In the genomic region with DNA sequence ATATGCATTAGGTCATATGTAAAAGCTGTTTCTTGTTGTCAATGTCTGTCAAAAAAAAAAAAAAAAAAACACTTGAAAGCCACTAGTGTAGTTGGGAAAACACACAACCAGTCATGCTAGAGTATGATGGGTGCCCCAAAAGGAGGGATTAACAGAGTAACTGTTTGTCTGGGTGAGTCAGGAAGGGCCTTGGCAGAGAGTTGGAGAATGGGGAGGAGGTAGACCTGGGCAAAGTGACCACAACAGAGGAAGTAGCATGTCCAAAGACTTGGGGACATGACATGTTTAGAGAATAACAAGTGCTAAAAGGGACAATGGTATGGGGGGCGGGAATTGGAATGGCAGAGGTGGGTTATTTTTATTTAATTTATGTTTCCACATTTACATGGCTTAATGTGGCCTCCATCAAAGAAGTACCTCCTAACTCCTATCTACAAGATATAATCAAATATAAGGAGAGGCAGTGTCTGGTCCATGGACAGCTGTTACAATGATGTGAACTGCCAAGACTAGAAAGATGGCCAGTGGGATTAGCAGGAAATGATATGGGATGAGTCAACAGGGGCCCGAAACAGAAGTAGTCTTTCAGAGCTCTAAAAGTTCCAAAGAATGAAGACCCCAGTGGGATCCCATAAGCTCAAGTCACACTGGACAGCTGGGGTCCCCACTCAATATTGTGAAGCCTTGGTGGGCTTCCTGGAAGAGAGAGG, we compare ENCODE assay signal across 16 cellular contexts.
DNase-seq lines count a peak whose midpoint lies in the region; ATAC-seq and TF ChIP-seq lines count a peak whose summit lies in the region.
"Had no signal": no experiment of that assay in that cellular context is flagged by ENCODE, and none has a peak within 500 bp of the region (broad histone marks: within the 10 kb centered on the region; RNA-seq: fewer than 3 reads in every experiment).

No MANE protein-coding gene starts in this region.

- peaks cover 32% of the 10 kb centered on the region for H3K4me1 ChIP-seq in SJCRH30
- H3K4me1 ChIP-seq in esophagus squamous epithelium = peaks cover 16 to 75% (median 27%) of the 10 kb centered on the region in 3 donors
- H3K4me1 ChIP-seq in tibial artery = peaks cover 0 to 78% (median 48%) of the 10 kb centered on the region in 4 donors

- TF ChIP-seq CTCF in esophagus squamous epithelium (IDR thresholded peaks at IDR 0.05) (no peak), tibial artery (IDR thresholded peaks at IDR 0.05) (no peak)

- TF ChIP-seq POLR2A in esophagus squamous epithelium (IDR thresholded peaks at IDR 0.05) = no peak

- no peak overlapping the region for H3K4me3 ChIP-seq in SJCRH30
- no peak overlapping the region for H3K4me3 ChIP-seq in esophagus squamous epithelium
- H3K4me3 ChIP-seq in tibial artery = no peak overlapping the region
- H3K4me3 ChIP-seq: mucosa of descending colon had no signal

- H3K27ac ChIP-seq in SJCRH30 = peak overlapping the region; percentile 55
- H3K27ac ChIP-seq in esophagus squamous epithelium = peak overlapping the region in 3 of 4 donors; percentile 48 to 88 (median 85)
- peak overlapping the region; percentile 80 to 88 for H3K27ac ChIP-seq in tibial artery
- H3K27ac ChIP-seq: 22Rv1 had no signal

- 90 to 94% methylated on average over 1 to 2 of the region's 2 CpGs for WGBS in esophagus squamous epithelium, 2 donors

- intact Hi-C loops in esophagus squamous epithelium (cut with DNase I) (no loop called here), tibial artery (cut with DNase I; ENCODE audit: low total_unique reads) (no loop called here), posterior vena cava (cut with DNase I) (no loop called here)

- H3K9me3 ChIP-seq in SJCRH30 (replicated peaks) (no peaks in the 10 kb centered on the region), esophagus squamous epithelium (no peaks in the 10 kb centered on the region), tibial artery (peaks cover 0 to 4% (median 0%) of the 10 kb centered on the region in 3 donors)
- H3K9me3 ChIP-seq: mucosa of descending colon had no signal

- ATAC-seq in HG03378 (IDR thresholded peaks at IDR 0.05; ENCODE audit: unreplicated experiment) (no peak), GM18907 (IDR thresholded peaks at IDR 0.05; ENCODE audit: unreplicated experiment) (no peak)
- ATAC-seq: mucosa of descending colon had no signal

- H3K36me3 ChIP-seq in SJCRH30 (no peaks in the 10 kb centered on the region; the same call in 1 of the 2 replicates), esophagus squamous epithelium (peaks cover 0 to 6% (median 0%) of the 10 kb centered on the region in 3 donors), tibial artery (no peaks in the 10 kb centered on the region)

- peak; percentile 50 for DNase-seq in DMS 273 (lab: John Stamatoyannopoulos, UW; ENCODE audit: unreplicated experiment)
- DNase-seq in DMS 273 treated with DMSO at 0.1 percent for 48 hours (lab: John Stamatoyannopoulos, UW) = no peak
- DNase-seq in SJCRH30 = peak; percentile 66 to 87
- no peak for DNase-seq in esophagus squamous epithelium (lab: John Stamatoyannopoulos, UW)
- no peak for DNase-seq in tibial artery
- no peak for DNase-seq in posterior vena cava (ENCODE audit: low spot score)
- DNase-seq: activated CD4-positive, alpha-beta T cell treated with anti-CD3 and anti-CD28 coated beads, Interleukin-2, amount 10 ng/mL, durations not matched to agents 24 days and 14 days; C1 segment of cervical spinal cord; DND-41; effector CD8-positive, alpha-beta T cell; mucosa of descending colon; NCI-H82; stimulated activated CD4-positive, alpha-beta T cell treated with anti-CD3 and anti-CD28 coated beads, Interleukin-12 subunit alpha, Interleukin-12 subunit beta, amount 100 ng/mL, for 4 hours had no signal

- H3K27me3 ChIP-seq in SJCRH30 (no peaks in the 10 kb centered on the region), esophagus squamous epithelium (no peaks in the 10 kb centered on the region), tibial artery (no peaks in the 10 kb centered on the region)

Comparison
In these comparisons a context has a peak if more than half of its experiments do, and no peak if none do; other contexts are left out.
1. DNase-seq: peak in DMS 273 (single experiment) and SJCRH30 (2 of 2); none in DMS 273 treated with DMSO at 0.1 percent for 48 hours (single experiment), esophagus squamous epithelium (single experiment), tibial artery (0 of 2) and posterior vena cava (single experiment).
2. Peak in every context shown above with its lines, with median percentiles within 50 percentile points of each other: H3K27ac ChIP-seq.